In genomic region chr17:31560836-31561235, GRCh38 we compare ENCODE assay signal across 9 cellular contexts.
A peak's percentile ranks its signal among the peaks of the same experiment; 100 is the strongest.
DNase-seq lines count a peak whose midpoint lies in the region; ATAC-seq and TF ChIP-seq lines count a peak whose summit lies in the region.
"Had no signal": no experiment of that assay in that cellular context is flagged by ENCODE, and none has a peak within 500 bp of the region (broad histone marks: within the 10 kb centered on the region; RNA-seq: fewer than 3 reads in every experiment).

No MANE protein-coding gene starts in this region.

- no peak for TF ChIP-seq POLR2A in sigmoid colon (IDR thresholded peaks at IDR 0.05)

- no peaks in the 10 kb centered on the region for H3K36me3 Mint-ChIP-seq in activated T-helper 1 cell treated with anti-CD3 and anti-CD28 coated beads, Interleukin-12 subunit alpha, Interleukin-12 subunit beta, Interleukin-2, Interleukin-4 antibody, amounts not matched to agents 30 ng/mL and 10 ng/mL and 1 ng/mL, durations not matched to agents 14 hours and 24 hours and 36 hours (ENCODE audit: low read depth)

- H3K4me3 Mint-ChIP-seq in activated T-helper 1 cell treated with anti-CD3 and anti-CD28 coated beads, Interleukin-12 subunit alpha, Interleukin-12 subunit beta, Interleukin-2, Interleukin-4 antibody, amounts not matched to agents 30 ng/mL and 10 ng/mL and 1 ng/mL, durations not matched to agents 14 hours and 24 hours and 36 hours = peak overlapping the region; percentile 47

- H3K4me1 ChIP-seq in right atrium auricular region (peaks cover 0 to 52% of the 10 kb centered on the region in 2 donors), sigmoid colon (peaks cover 0 to 56% (median 51%) of the 10 kb centered on the region in 4 donors)
- H3K4me1 ChIP-seq in effector memory CD4-positive, alpha-beta T cell (ENCODE audit: control insufficient read depth, insufficient read depth, low read length, poor library complexity, severe bottlenecking) = peaks cover 5% of the 10 kb centered on the region

- H3K27me3 Mint-ChIP-seq in activated T-helper 1 cell treated with anti-CD3 and anti-CD28 coated beads, Interleukin-12 subunit alpha, Interleukin-12 subunit beta, Interleukin-2, Interleukin-4 antibody, amounts not matched to agents 30 ng/mL and 10 ng/mL and 1 ng/mL, durations not matched to agents 14 hours and 24 hours and 36 hours (ENCODE audit: insufficient read depth) = peaks cover 19% of the 10 kb centered on the region

- TF ChIP-seq CTCF in right atrium auricular region (IDR thresholded peaks at IDR 0.05) = no peak
- TF ChIP-seq CTCF in sigmoid colon (IDR thresholded peaks at IDR 0.05) = no peak

- in situ Hi-C loops in G401 (cut with HindIII; ENCODE audit: low sequenced_read_pairs) = no loop called here

- H3K27ac Mint-ChIP-seq in activated T-helper 1 cell treated with anti-CD3 and anti-CD28 coated beads, Interleukin-12 subunit alpha, Interleukin-12 subunit beta, Interleukin-2, Interleukin-4 antibody, amounts not matched to agents 30 ng/mL and 10 ng/mL and 1 ng/mL, durations not matched to agents 14 hours and 24 hours and 36 hours = no peak overlapping the region

- intact Hi-C loops in activated T-helper 1 cell treated with anti-CD3 and anti-CD28 coated beads, Interleukin-12 subunit alpha, Interleukin-12 subunit beta, Interleukin-2, Interleukin-4 antibody, amounts not matched to agents 30 ng/mL and 10 ng/mL and 1 ng/mL, durations not matched to agents 14 hours and 24 hours and 36 hours (cut with micrococcal nuclease) = no loop called here
- intact Hi-C loops in sigmoid colon (cut with DNase I) = loop anchor here (5.0 kb wide), 2 partner anchors 36 to 181 kb away; no protein-coding TSS in a partner anchor

- H3K4me1 Mint-ChIP-seq in activated T-helper 1 cell treated with anti-CD3 and anti-CD28 coated beads, Interleukin-12 subunit alpha, Interleukin-12 subunit beta, Interleukin-2, Interleukin-4 antibody, amounts not matched to agents 30 ng/mL and 10 ng/mL and 1 ng/mL, durations not matched to agents 14 hours and 24 hours and 36 hours (ENCODE audit: low read depth) = peaks cover 8% of the 10 kb centered on the region

- H3K9me3 Mint-ChIP-seq in activated T-helper 1 cell treated with anti-CD3 and anti-CD28 coated beads, Interleukin-12 subunit alpha, Interleukin-12 subunit beta, Interleukin-2, Interleukin-4 antibody, amounts not matched to agents 30 ng/mL and 10 ng/mL and 1 ng/mL, durations not matched to agents 14 hours and 24 hours and 36 hours = no peaks in the 10 kb centered on the region

- H3K27ac ChIP-seq in right atrium auricular region (peak overlapping the region; percentile 81 to 91), sigmoid colon (peak overlapping the region; percentile 88 to 96 (median 91))
- H3K27ac ChIP-seq in effector memory CD4-positive, alpha-beta T cell (ENCODE audit: insufficient read depth, low read length, poor library complexity, severe bottlenecking) = no peak overlapping the region

- peak overlapping the region; percentile 58 to 79 for H3K4me3 ChIP-seq in right atrium auricular region
- peak overlapping the region; percentile 67 to 85 (median 69) for H3K4me3 ChIP-seq in sigmoid colon
- no peak overlapping the region for H3K4me3 ChIP-seq in effector memory CD4-positive, alpha-beta T cell (ENCODE audit: insufficient read depth, low read depth, low read length, poor library complexity, severe bottlenecking)

- no peak for ATAC-seq in GM18867 (IDR thresholded peaks at IDR 0.05; ENCODE audit: unreplicated experiment)

- no peaks in the 10 kb centered on the region for H3K27me3 ChIP-seq in right atrium auricular region
- H3K27me3 ChIP-seq in sigmoid colon = no peaks in the 10 kb centered on the region
- no peaks in the 10 kb centered on the region for H3K27me3 ChIP-seq in effector memory CD4-positive, alpha-beta T cell (replicated peaks; ENCODE audit: control insufficient read depth, insufficient read depth, low read length, poor library complexity, severe bottlenecking)

- H3K36me3 ChIP-seq in right atrium auricular region (no peaks in the 10 kb centered on the region), sigmoid colon (peaks cover 0 to 5% (median 0%) of the 10 kb centered on the region in 4 donors)
- H3K36me3 ChIP-seq in effector memory CD4-positive, alpha-beta T cell (ENCODE audit: control insufficient read depth, insufficient read depth, low read length) = no peaks in the 10 kb centered on the region

- DNase-seq in G401 (ENCODE audit: low spot score) (peak; percentile 34), right atrium auricular region (ENCODE audit: low spot score) (no peak), sigmoid colon (no peak), nucleus accumbens (lab: John Stamatoyannopoulos, UW) (no peak), NCI-H1092 (lab: John Stamatoyannopoulos, UW) (no peak)
- no peak for DNase-seq in activated T-helper 1 cell treated with anti-CD3 and anti-CD28 coated beads, Interleukin-12 subunit alpha, Interleukin-12 subunit beta, Interleukin-2, Interleukin-4 antibody, amounts not matched to agents 30 ng/mL and 10 ng/mL and 1 ng/mL, durations not matched to agents 14 hours and 24 hours and 36 hours (ENCODE audit: low spot score)
- no peak for DNase-seq in effector memory CD4-positive, alpha-beta T cell
- DNase-seq: stimulated activated CD4-positive, alpha-beta T cell treated with anti-CD3 and anti-CD28 coated beads, Interleukin-1b, Interleukin-23, amount 100 ng/mL, for 48 hours had no signal

- H3K9me3 ChIP-seq in right atrium auricular region (no peaks in the 10 kb centered on the region), sigmoid colon (no peaks in the 10 kb centered on the region)
- H3K9me3 ChIP-seq in effector memory CD4-positive, alpha-beta T cell (ENCODE audit: control insufficient read depth, low read length) = no peaks in the 10 kb centered on the region

- 45 to 62% methylated on average over 6 of the region's 6 CpGs for whole genome bisulfite sequencing in sigmoid colon, 2 donors

- TF ChIP-seq EP300 in sigmoid colon (IDR thresholded peaks at IDR 0.05) = no peak
